ENCODE assay signal across 10 cellular contexts in genomic region chr9:92761686-92762085, GRCh38. TPM values are rescaled to one million over a fixed set of nuclear protein-coding genes. Genes with fewer than 3 reads are reported as not detected.
DNase-seq lines count a peak whose midpoint lies in the region; ATAC-seq and TF ChIP-seq lines count a peak whose summit lies in the region.
"Had no signal": no experiment of that assay in that cellular context is flagged by ENCODE, and none has a peak within 500 bp of the region (broad histone marks: within the 10 kb centered on the region; RNA-seq: fewer than 3 reads in every experiment).

No MANE protein-coding gene starts in this region.

- peaks cover 58% of the 10 kb centered on the region for H3K4me1 Mint-ChIP-seq in CD4-positive, alpha-beta T cell (ENCODE audit: low read depth)
- H3K4me1 Mint-ChIP-seq in IgD-negative memory B cell = peaks cover 39 to 49% (median 49%) of the 10 kb centered on the region in 3 donors
- H3K4me1 Mint-ChIP-seq in central memory CD8-positive, alpha-beta T cell = peaks cover 44% of the 10 kb centered on the region
- peaks cover 38% of the 10 kb centered on the region for H3K4me1 Mint-ChIP-seq in nephron progenitor cell

- CTCF ChIA-PET in CD4-positive, alpha-beta T cell (lab: Charles Lee) = no interaction called here

- POLR2A ChIA-PET in CD4-positive, alpha-beta T cell (lab: Charles Lee) = no interaction called here

- H3K9me3 Mint-ChIP-seq in CD4-positive, alpha-beta T cell = no peaks in the 10 kb centered on the region
- H3K9me3 Mint-ChIP-seq in IgD-negative memory B cell (no peaks in the 10 kb centered on the region), nephron progenitor cell (no peaks in the 10 kb centered on the region)
- no peaks in the 10 kb centered on the region for H3K9me3 Mint-ChIP-seq in central memory CD8-positive, alpha-beta T cell

- no peaks in the 10 kb centered on the region for H3K36me3 Mint-ChIP-seq in CD4-positive, alpha-beta T cell (ENCODE audit: low read depth)
- peaks cover 2% of the 10 kb centered on the region for H3K36me3 Mint-ChIP-seq in IgD-negative memory B cell
- H3K36me3 Mint-ChIP-seq in central memory CD8-positive, alpha-beta T cell (ENCODE audit: insufficient read depth) = peaks cover 7% of the 10 kb centered on the region
- H3K36me3 Mint-ChIP-seq in nephron progenitor cell (ENCODE audit: low read depth) = no peaks in the 10 kb centered on the region

- H3K4me3 Mint-ChIP-seq in CD4-positive, alpha-beta T cell = peak overlapping the region; percentile 64
- peak overlapping the region; percentile 2 to 89 (median 65) for H3K4me3 Mint-ChIP-seq in IgD-negative memory B cell
- no peak overlapping the region for H3K4me3 Mint-ChIP-seq in central memory CD8-positive, alpha-beta T cell
- peak overlapping the region; percentile 2 for H3K4me3 Mint-ChIP-seq in nephron progenitor cell

- H3K27ac Mint-ChIP-seq in CD4-positive, alpha-beta T cell = peak overlapping the region; percentile 100
- H3K27ac Mint-ChIP-seq in IgD-negative memory B cell (peak overlapping the region in 2 of 3 donors; percentile 44 to 95), nephron progenitor cell (no peak overlapping the region)
- peak overlapping the region; percentile 88 for H3K27ac Mint-ChIP-seq in central memory CD8-positive, alpha-beta T cell (ENCODE audit: low read depth)

- no peak for ATAC-seq in CD4-positive, alpha-beta T cell (ENCODE audit: poor library complexity)
- no peak for ATAC-seq in central memory CD8-positive, alpha-beta T cell (replicated peaks; ENCODE audit: extremely low read depth, poor library complexity, severe bottlenecking)

- DNase-seq in CD4-positive, alpha-beta T cell = no peak
- no peak for DNase-seq in central memory CD8-positive, alpha-beta T cell (ENCODE audit: low spot score in 2 of 2)
- DNase-seq in nephron progenitor cell (no peak), GOT3 (lab: John Stamatoyannopoulos, UW) (no peak), HK-2 (ENCODE audit: unreplicated experiment) (no peak), GM13977 (ENCODE audit: low spot score) (no peak)
- DNase-seq: activated CD8-positive, alpha-beta memory T cell treated with anti-CD3 and anti-CD28 coated beads, Interleukin-2, amount 50 U/mL, for 48 hours; mesenchymal stem cell; NCI-H510A treated with DMSO at 0.1 percent for 48 hours had no signal

- no peak overlapping the region for H3K27ac ChIP-seq in CD4-positive, alpha-beta T cell (ENCODE audit: low read depth, low read length)

- in situ Hi-C loops in GM13977 (cut with MboI; ENCODE audit: low pct_unique_long_range_greater_than_20kb, low sequenced_read_pairs, unreplicated experiment) = no loop called here

- TF ChIP-seq CTCF in CD4-positive, alpha-beta T cell (IDR thresholded peaks at IDR 0.05) = no peak
- TF ChIP-seq CTCF in nephron progenitor cell (IDR thresholded peaks at IDR 0.05) (no peak), GM13977 (IDR thresholded peaks at IDR 0.05; ENCODE audit: extremely low read depth, insufficient read depth, missing control alignments) (no peak)

- H3K27me3 Mint-ChIP-seq in CD4-positive, alpha-beta T cell = no peaks in the 10 kb centered on the region
- no peaks in the 10 kb centered on the region for H3K27me3 Mint-ChIP-seq in IgD-negative memory B cell
- no peaks in the 10 kb centered on the region for H3K27me3 Mint-ChIP-seq in central memory CD8-positive, alpha-beta T cell
- no peaks in the 10 kb centered on the region for H3K27me3 Mint-ChIP-seq in nephron progenitor cell (ENCODE audit: low read depth, poor library complexity)

- intact Hi-C loops in CD4-positive, alpha-beta T cell (cut with DNase I, micrococcal nuclease) = loop anchor here (5.0 to 10.0 kb wide), 4 partner anchors 336 to 647 kb away; partner anchors contain the start of genes CARD19 (in 1 of the 2), CENPP (in 1 of the 2), IARS1 (in 1 of the 2) and NOL8 (in 1 of the 2)

- no peaks in the 10 kb centered on the region for H3K9me3 ChIP-seq in CD4-positive, alpha-beta T cell (ENCODE audit: control insufficient read depth, low read length)

- H3K27me3 ChIP-seq in CD4-positive, alpha-beta T cell (ENCODE audit: control insufficient read depth, insufficient read depth, low read length) = no peaks in the 10 kb centered on the region

RNA-seq across cellular contexts. Expression of gene BICD2, which starts 2.9 kb away (rescaled TPM):
- 10 to 100 TPM; 14.1 to 14.9 TPM for total RNA-seq in CD4-positive, alpha-beta T cell
- polyA plus RNA-seq in IgD-negative memory B cell = 32.8 TPM
